Comparison of ENCODE assay signal across 8 cellular contexts in genomic region chr2:235944591-235944990, GRCh38.
"Had no signal": no experiment of that assay in that cellular context is flagged by ENCODE, and none has a peak within 500 bp of the region (broad histone marks: within the 10 kb centered on the region; RNA-seq: fewer than 3 reads in every experiment).

No MANE protein-coding gene starts in this region.

- ATAC-seq: HCT116, HepG2 had no signal

- H3K9ac ChIP-seq: GM23248 had no signal

- H3K4me3 ChIP-seq: GM23248, HAP-1 had no signal

- H3K36me3 ChIP-seq: HAP-1 had no signal

- FAIRE-seq: HepG2 had no signal

- H3K4me1 ChIP-seq: HAP-1 had no signal

- H3K27ac ChIP-seq: GM23248, HL-60 had no signal

- DNase-seq: GM23248, GOT3, H7, HFFc6 had no signal

- H3K9me3 ChIP-seq: HAP-1 had no signal
